18 cellular contexts compared by ENCODE assay signal in genomic region chr11:9842923-9843322, GRCh38.
DNase-seq lines count a peak whose midpoint lies in the region; ATAC-seq lines count a peak whose summit lies in the region.
"Had no signal": no experiment of that assay in that cellular context is flagged by ENCODE, and none has a peak within 500 bp of the region (broad histone marks: within the 10 kb centered on the region; RNA-seq: fewer than 3 reads in every experiment).

No MANE protein-coding gene starts in this region.

- H3K4me1 ChIP-seq in adipocyte (ENCODE audit: control insufficient read depth, insufficient read depth, low read length), result peaks cover 47% of the 10 kb centered on the region

- H3K27me3 Mint-ChIP-seq in activated T-cell treated with anti-CD3 and anti-CD28 coated beads, Interleukin-2, amount 50 U/mL, for 72 hours (ENCODE audit: low read depth), result no peaks in the 10 kb centered on the region
- H3K27me3 Mint-ChIP-seq in T-helper 17 cell, result no peaks in the 10 kb centered on the region
- H3K27me3 Mint-ChIP-seq: B cell had no signal

- H3K4me3 ChIP-seq in adipocyte (ENCODE audit: low read length), result no peak overlapping the region

- DNase-seq in activated T-cell treated with anti-CD3 and anti-CD28 coated beads, Interleukin-2, amount 50 U/mL, for 72 hours, result no peak
- no peak for DNase-seq in activated T-cell treated with anti-CD3 and anti-CD28 coated beads, Interleukin-2, amount 50 U/mL, for 48 hours
- DNase-seq in T-helper 17 cell (no peak), adipocyte (ENCODE audit: low read depth) (no peak), sciatic nerve (ENCODE audit: low spot score) (no peak)
- no peak for DNase-seq in activated CD4-positive, CD25-positive, alpha-beta regulatory T cell (lab: John Stamatoyannopoulos, UW)
- DNase-seq: COR-L47, DMS 273 treated with DMSO at 0.1 percent for 48 hours, DND-41, H9, NCI-H1048, NCI-H1436, NCI-H2029, NCI-H345, NCI-H524 treated with DMSO at 0.1 percent for 48 hours, RPMI8226 had no signal

- peaks cover 44% of the 10 kb centered on the region for H3K4me1 Mint-ChIP-seq in activated T-cell treated with anti-CD3 and anti-CD28 coated beads, Interleukin-2, amount 50 U/mL, for 72 hours (ENCODE audit: low read depth)
- H3K4me1 Mint-ChIP-seq in T-helper 17 cell, result peaks cover 23% of the 10 kb centered on the region

- peak overlapping the region; percentile 22 for H3K9ac ChIP-seq in adipocyte (ENCODE audit: low read length)

- no peaks in the 10 kb centered on the region for H3K9me3 ChIP-seq in T-helper 17 cell (ENCODE audit: control insufficient read depth, low read length, poor library complexity, severe bottlenecking)
- H3K9me3 ChIP-seq in adipocyte (ENCODE audit: control insufficient read depth, low read length), result no peaks in the 10 kb centered on the region

- intact Hi-C loops in sciatic nerve (cut with DNase I), result no loop called here

- peak overlapping the region; percentile 74 for H3K27ac Mint-ChIP-seq in activated T-cell treated with anti-CD3 and anti-CD28 coated beads, Interleukin-2, amount 50 U/mL, for 72 hours
- peak overlapping the region; percentile 51 for H3K27ac Mint-ChIP-seq in T-helper 17 cell
- H3K27ac Mint-ChIP-seq: B cell, H9 had no signal

- H3K4me3 Mint-ChIP-seq in activated T-cell treated with anti-CD3 and anti-CD28 coated beads, Interleukin-2, amount 50 U/mL, for 72 hours, result peak overlapping the region in 1 of 2 donors; percentile 44
- peak overlapping the region; percentile 2 for H3K4me3 Mint-ChIP-seq in T-helper 17 cell
- H3K4me3 Mint-ChIP-seq: B cell, H9 had no signal

- H3K27me3 ChIP-seq in adipocyte (replicated peaks; ENCODE audit: control insufficient read depth, insufficient read depth, low read length), result no peaks in the 10 kb centered on the region

- peaks cover 69% of the 10 kb centered on the region for H3K36me3 ChIP-seq in adipocyte (ENCODE audit: control insufficient read depth, insufficient read depth, low read length, severe bottlenecking)

- ATAC-seq in activated T-cell treated with anti-CD3 and anti-CD28 coated beads, Interleukin-2, amount 50 U/mL, for 72 hours (replicated peaks in 1 of 2), result no peak
- ATAC-seq in T-helper 17 cell (no peak), sciatic nerve (peak; percentile 61), GM21825 (IDR thresholded peaks at IDR 0.05; ENCODE audit: unreplicated experiment) (no peak)

- H3K36me3 Mint-ChIP-seq in activated T-cell treated with anti-CD3 and anti-CD28 coated beads, Interleukin-2, amount 50 U/mL, for 72 hours (ENCODE audit: insufficient read depth in 2 of 2), result peaks cover 4 to 6% of the 10 kb centered on the region in 2 donors
- peaks cover 2% of the 10 kb centered on the region for H3K36me3 Mint-ChIP-seq in T-helper 17 cell (ENCODE audit: low read depth)

- no peaks in the 10 kb centered on the region for H3K9me3 Mint-ChIP-seq in activated T-cell treated with anti-CD3 and anti-CD28 coated beads, Interleukin-2, amount 50 U/mL, for 72 hours
- H3K9me3 Mint-ChIP-seq: H9 had no signal
